Comparison of ENCODE assay signal across 9 cellular contexts in the genomic region with DNA sequence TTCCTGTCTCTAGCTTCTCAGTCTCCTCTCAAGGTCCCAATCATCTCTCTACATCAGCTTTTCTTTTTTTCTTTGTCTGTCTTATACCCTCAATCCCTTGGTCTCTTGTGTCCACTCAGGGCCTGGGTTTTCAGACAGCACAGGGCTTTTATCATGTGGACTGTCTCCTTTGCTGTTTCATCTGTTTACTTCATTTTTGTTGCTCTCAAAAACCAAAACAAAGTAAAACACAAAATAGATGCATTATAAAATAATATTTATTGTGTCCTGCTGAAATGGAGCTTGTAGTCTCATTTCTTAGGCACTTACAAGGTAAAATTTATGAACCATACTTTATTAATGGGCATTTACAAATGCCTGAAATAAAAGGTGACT. TPM values are rescaled to one million over a fixed set of nuclear protein-coding genes. Genes with fewer than 3 reads are reported as not detected.
A peak's percentile ranks its signal among the peaks of the same experiment; 100 is the strongest.
DNase-seq lines count a peak whose midpoint lies in the region; ATAC-seq and TF ChIP-seq lines count a peak whose summit lies in the region.
"Had no signal": no experiment of that assay in that cellular context is flagged by ENCODE, and none has a peak within 500 bp of the region (broad histone marks: within the 10 kb centered on the region; RNA-seq: fewer than 3 reads in every experiment).

No MANE protein-coding gene starts in this region.

- no peaks in the 10 kb centered on the region for H4K20me1 ChIP-seq in MM.1S (ENCODE audit: insufficient read depth, low read length)

- DNase-seq in MM.1S: no peak
- DNase-seq in progenitor cell of endocrine pancreas (ENCODE audit: low spot score, unreplicated experiment): no peak
- no peak for DNase-seq in COR-L47 (lab: John Stamatoyannopoulos, UW)
- DNase-seq in SIG-M5 treated with dmso at 0.1 percent for 504 hours (lab: John Stamatoyannopoulos, UW; ENCODE audit: unreplicated experiment): no peak
- DNase-seq: cortex of kidney, DMS79 had no signal

- H3K9ac ChIP-seq in MM.1S (ENCODE audit: low read length): peak overlapping the region; percentile 26; the same call in 1 of the 2 replicates

- H3K9me3 Mint-ChIP-seq in dendritic cell treated with granulocyte-macrophage colony-stimulating factor and Interleukin-4, amounts not matched to agents 40 ng/mL and 50 ng/mL, for 4 days: peaks cover 7% of the 10 kb centered on the region
- peaks cover 8% of the 10 kb centered on the region for H3K9me3 Mint-ChIP-seq in progenitor cell of endocrine pancreas (ENCODE audit: low read depth)

- no peaks in the 10 kb centered on the region for H3K79me2 ChIP-seq in MM.1S (ENCODE audit: low read length)

- H3K4me3 ChIP-seq in GM08714 (ENCODE audit: low read length) (peak overlapping the region; percentile 23; the same call in 1 of the 2 replicates), MM.1S (ENCODE audit: low read length) (peak overlapping the region; percentile 11; the same call in 1 of the 2 replicates)

- no peaks in the 10 kb centered on the region for H3K36me3 ChIP-seq in MM.1S (replicated peaks; ENCODE audit: insufficient read depth, low read length)

- H3K4me2 ChIP-seq in MM.1S (ENCODE audit: low read depth, low read length): peak overlapping the region; percentile 64

- H3K9me3 ChIP-seq in MM.1S (replicated peaks; ENCODE audit: insufficient read depth, low read length): no peaks in the 10 kb centered on the region

- peak overlapping the region; percentile 83 for H3K27ac Mint-ChIP-seq in dendritic cell treated with granulocyte-macrophage colony-stimulating factor and Interleukin-4, amounts not matched to agents 40 ng/mL and 50 ng/mL, for 4 days
- H3K27ac Mint-ChIP-seq in progenitor cell of endocrine pancreas: peak overlapping the region; percentile 78

- H3K27me3 ChIP-seq in MM.1S (replicated peaks; ENCODE audit: insufficient read depth, low read length): no peaks in the 10 kb centered on the region

- no peaks in the 10 kb centered on the region for H3K27me3 Mint-ChIP-seq in dendritic cell treated with granulocyte-macrophage colony-stimulating factor and Interleukin-4, amounts not matched to agents 40 ng/mL and 50 ng/mL, for 4 days
- no peaks in the 10 kb centered on the region for H3K27me3 Mint-ChIP-seq in progenitor cell of endocrine pancreas

- peak overlapping the region; percentile 58 for H2AFZ ChIP-seq in MM.1S (ENCODE audit: low read length)

- intact Hi-C loops in dendritic cell treated with granulocyte-macrophage colony-stimulating factor and Interleukin-4, amounts not matched to agents 40 ng/mL and 50 ng/mL, for 4 days (cut with micrococcal nuclease): loop anchor here (2.0 kb wide), 1 partner anchor 42 kb away; no protein-coding TSS in a partner anchor

- H3K4me1 ChIP-seq in MM.1S (ENCODE audit: low read length): peaks cover 26% of the 10 kb centered on the region

- peaks cover 14% of the 10 kb centered on the region for H3F3A ChIP-seq in MM.1S (ENCODE audit: insufficient read depth, low read length)

- no peaks in the 10 kb centered on the region for H3K9me2 ChIP-seq in MM.1S (replicated peaks; ENCODE audit: insufficient read depth, low read length)

- ATAC-seq in GM21526 (IDR thresholded peaks at IDR 0.05; ENCODE audit: low FRiP score, unreplicated experiment): no peak

- H3K4me1 Mint-ChIP-seq in dendritic cell treated with granulocyte-macrophage colony-stimulating factor and Interleukin-4, amounts not matched to agents 40 ng/mL and 50 ng/mL, for 4 days (ENCODE audit: low read depth): peaks cover 48% of the 10 kb centered on the region
- H3K4me1 Mint-ChIP-seq in progenitor cell of endocrine pancreas (ENCODE audit: low read depth): peaks cover 51% of the 10 kb centered on the region

- no peak overlapping the region for H3K4me3 Mint-ChIP-seq in dendritic cell treated with granulocyte-macrophage colony-stimulating factor and Interleukin-4, amounts not matched to agents 40 ng/mL and 50 ng/mL, for 4 days
- H3K4me3 Mint-ChIP-seq in progenitor cell of endocrine pancreas (ENCODE audit: low read depth): peak overlapping the region; percentile 20

- H3K36me3 Mint-ChIP-seq in dendritic cell treated with granulocyte-macrophage colony-stimulating factor and Interleukin-4, amounts not matched to agents 40 ng/mL and 50 ng/mL, for 4 days (ENCODE audit: low read depth): peaks cover 77% of the 10 kb centered on the region
- H3K36me3 Mint-ChIP-seq in progenitor cell of endocrine pancreas (ENCODE audit: insufficient read depth): peaks cover 3% of the 10 kb centered on the region

- H3K27ac ChIP-seq in MM.1S (ENCODE audit: low read length): peak overlapping the region; percentile 71

- no peak for TF ChIP-seq CTCF in MM.1S (IDR thresholded peaks at IDR 0.05; ENCODE audit: low read length)
- TF ChIP-seq CTCF in progenitor cell of endocrine pancreas (IDR thresholded peaks at IDR 0.05; ENCODE audit: unreplicated experiment): no peak

RNA-seq across cellular contexts. Expression of a gene that starts 17.8 kb away (rescaled TPM):
- not detected in 2 replicates for total RNA-seq in progenitor cell of endocrine pancreas

RNA-seq across cellular contexts. Expression of a gene that starts 38.5 kb away (rescaled TPM):
- total RNA-seq in progenitor cell of endocrine pancreas: not detected in 2 replicates
